14 cellular contexts compared by ENCODE assay signal in genomic region chr16:4324479-4324868, GRCh38. TPM values are rescaled to one million over a fixed set of nuclear protein-coding genes. Genes with fewer than 3 reads are reported as not detected.
DNase-seq lines count a peak whose midpoint lies in the region; ATAC-seq and TF ChIP-seq lines count a peak whose summit lies in the region.
"Had no signal": no experiment of that assay in that cellular context is flagged by ENCODE, and none has a peak within 500 bp of the region (broad histone marks: within the 10 kb centered on the region; RNA-seq: fewer than 3 reads in every experiment).

No MANE protein-coding gene starts in this region.

- H4K91ac ChIP-seq in mesenchymal stem cell (ENCODE audit: low read length) = peak overlapping the region; percentile 52

- peak overlapping the region; percentile 76 for H3K27ac Mint-ChIP-seq in chondrocyte (ENCODE audit: unreplicated experiment)
- H3K27ac Mint-ChIP-seq in activated T-helper 1 cell treated with anti-CD3 and anti-CD28 coated beads, Interleukin-12 subunit alpha, Interleukin-12 subunit beta, Interleukin-2, Interleukin-4 antibody, amounts not matched to agents 30 ng/mL and 10 ng/mL and 1 ng/mL, durations not matched to agents 14 hours and 24 hours and 36 hours = no peak overlapping the region
- H3K27ac Mint-ChIP-seq: activated T-helper 17 cell treated with anti-CD3 and anti-CD28 coated beads, Interleukin-2, amount 50 U/mL, for 72 hours; naive thymus-derived CD8-positive, alpha-beta T cell had no signal

- 94% methylated on average over 11 of the region's 11 CpGs for WGBS in mesenchymal stem cell

- no peak for ATAC-seq in HG03342 (IDR thresholded peaks at IDR 0.05; ENCODE audit: unreplicated experiment)
- ATAC-seq: activated T-helper 17 cell treated with anti-CD3 and anti-CD28 coated beads, Interleukin-2, amount 50 U/mL, for 72 hours; naive thymus-derived CD8-positive, alpha-beta T cell had no signal

- intact Hi-C loops in activated T-helper 1 cell treated with anti-CD3 and anti-CD28 coated beads, Interleukin-12 subunit alpha, Interleukin-12 subunit beta, Interleukin-2, Interleukin-4 antibody, amounts not matched to agents 30 ng/mL and 10 ng/mL and 1 ng/mL, durations not matched to agents 14 hours and 24 hours and 36 hours (cut with micrococcal nuclease) = no loop called here

- peaks cover 73% of the 10 kb centered on the region for H3K4me1 Mint-ChIP-seq in chondrocyte (ENCODE audit: low read depth)
- peaks cover 2% of the 10 kb centered on the region for H3K4me1 Mint-ChIP-seq in activated T-helper 1 cell treated with anti-CD3 and anti-CD28 coated beads, Interleukin-12 subunit alpha, Interleukin-12 subunit beta, Interleukin-2, Interleukin-4 antibody, amounts not matched to agents 30 ng/mL and 10 ng/mL and 1 ng/mL, durations not matched to agents 14 hours and 24 hours and 36 hours (ENCODE audit: low read depth)
- H3K4me1 Mint-ChIP-seq: activated T-helper 17 cell treated with anti-CD3 and anti-CD28 coated beads, Interleukin-2, amount 50 U/mL, for 72 hours had no signal

- H3K4me3 Mint-ChIP-seq in chondrocyte (ENCODE audit: unreplicated experiment) = no peak overlapping the region
- no peak overlapping the region for H3K4me3 Mint-ChIP-seq in activated T-helper 1 cell treated with anti-CD3 and anti-CD28 coated beads, Interleukin-12 subunit alpha, Interleukin-12 subunit beta, Interleukin-2, Interleukin-4 antibody, amounts not matched to agents 30 ng/mL and 10 ng/mL and 1 ng/mL, durations not matched to agents 14 hours and 24 hours and 36 hours
- H3K4me3 Mint-ChIP-seq: activated T-helper 17 cell treated with anti-CD3 and anti-CD28 coated beads, Interleukin-2, amount 50 U/mL, for 72 hours; naive thymus-derived CD8-positive, alpha-beta T cell had no signal

- H3K36me3 ChIP-seq in HEK293 (ENCODE audit: control insufficient read depth in 2 of 2, insufficient read depth in 1 of 2, low read length in 2 of 2) (no peaks in the 10 kb centered on the region), mesenchymal stem cell (ENCODE audit: control insufficient read depth in 1 of 2, insufficient read depth in 2 of 2, low read depth in 1 of 2, low read length in 2 of 2) (peaks cover 0 to 26% of the 10 kb centered on the region in 2 experiments), stomach smooth muscle (ENCODE audit: control insufficient read depth in 2 of 2, insufficient read depth in 2 of 2, low read length in 2 of 2) (no peaks in the 10 kb centered on the region)

- TF ChIP-seq CTCF in HEK293 (tag by site-specific recombination; IDR thresholded peaks at IDR 0.05) (no peak), chondrocyte (IDR thresholded peaks at IDR 0.05) (no peak)

- H3K4me2 ChIP-seq in mesenchymal stem cell (ENCODE audit: low read length, poor library complexity, severe bottlenecking) = peak overlapping the region; percentile 3

- peak overlapping the region; percentile 59 for H3K9ac ChIP-seq in mesenchymal stem cell (ENCODE audit: low read length)
- peak overlapping the region in 1 of 2 donors; percentile 51 for H3K9ac ChIP-seq in stomach smooth muscle (ENCODE audit: low read length in 2 of 2)

- H3K36me3 Mint-ChIP-seq in chondrocyte (ENCODE audit: low read depth) = no peaks in the 10 kb centered on the region
- no peaks in the 10 kb centered on the region for H3K36me3 Mint-ChIP-seq in activated T-helper 1 cell treated with anti-CD3 and anti-CD28 coated beads, Interleukin-12 subunit alpha, Interleukin-12 subunit beta, Interleukin-2, Interleukin-4 antibody, amounts not matched to agents 30 ng/mL and 10 ng/mL and 1 ng/mL, durations not matched to agents 14 hours and 24 hours and 36 hours (ENCODE audit: low read depth)
- H3K36me3 Mint-ChIP-seq: naive thymus-derived CD8-positive, alpha-beta T cell had no signal

- H3K18ac ChIP-seq in mesenchymal stem cell (ENCODE audit: low read depth in 1 of 2, low read length in 2 of 2) = peak overlapping the region; percentile 34 to 83

- no peak overlapping the region for H2AFZ ChIP-seq in mesenchymal stem cell (ENCODE audit: low read depth, low read length)

- H4K8ac ChIP-seq in mesenchymal stem cell (ENCODE audit: low read length) = peak overlapping the region; percentile 59

- POLR2A ChIA-PET in HEK293 (lab: Yijun Ruan, JAX) = interaction anchor here (0.6 kb wide), 1 partner anchor 473 kb away, joined by 3 read pairs; no protein-coding TSS in a partner anchor

- no peak overlapping the region for H3K4me3 ChIP-seq in HEK293 (ENCODE audit: low read depth, low read length)
- no peak overlapping the region for H3K4me3 ChIP-seq in mesenchymal stem cell (ENCODE audit: insufficient read depth in 1 of 2, low read depth in 1 of 2, low read length in 2 of 2)
- H3K4me3 ChIP-seq in stomach smooth muscle (ENCODE audit: low read length in 2 of 2) = peak overlapping the region in 1 of 2 donors; percentile 52

- H2BK15ac ChIP-seq in mesenchymal stem cell (ENCODE audit: low read depth, poor library complexity, severe bottlenecking) = peak overlapping the region; percentile 82

- H3K9me3 ChIP-seq in HEK293 (ENCODE audit: control insufficient read depth, insufficient read depth, low read depth, low read length) = no peaks in the 10 kb centered on the region
- no peaks in the 10 kb centered on the region for H3K9me3 ChIP-seq in mesenchymal stem cell (ENCODE audit: control insufficient read depth, low read length)
- H3K9me3 ChIP-seq in stomach smooth muscle (ENCODE audit: control insufficient read depth in 2 of 2, low read length in 2 of 2) = no peaks in the 10 kb centered on the region

- no peak overlapping the region for H2AK5ac ChIP-seq in mesenchymal stem cell (ENCODE audit: low read length, severe bottlenecking)

- H3K27me3 ChIP-seq in mesenchymal stem cell (ENCODE audit: control insufficient read depth in 1 of 2, insufficient read depth in 1 of 2, low read length in 2 of 2) = no peaks in the 10 kb centered on the region
- no peaks in the 10 kb centered on the region for H3K27me3 ChIP-seq in stomach smooth muscle (ENCODE audit: control insufficient read depth in 1 of 2, insufficient read depth in 2 of 2, low read length in 2 of 2)

- H2BK120ac ChIP-seq in mesenchymal stem cell (ENCODE audit: low read depth, low read length) = peak overlapping the region; percentile 74

- CTCF ChIA-PET in HEK293 (lab: Yijun Ruan, JAX) = interaction anchor here (0.9 kb wide), 1 partner anchor 70 kb away, joined by 3 read pairs; no protein-coding TSS in a partner anchor

- DNase-seq in chondrocyte (ENCODE audit: low spot score) = no peak
- DNase-seq in mesenchymal stem cell = no peak
- DNase-seq in activated T-helper 1 cell treated with anti-CD3 and anti-CD28 coated beads, Interleukin-12 subunit alpha, Interleukin-12 subunit beta, Interleukin-2, Interleukin-4 antibody, amounts not matched to agents 30 ng/mL and 10 ng/mL and 1 ng/mL, durations not matched to agents 14 hours and 24 hours and 36 hours (ENCODE audit: low spot score) = no peak
- DNase-seq in activated gamma-delta T cell (lab: John Stamatoyannopoulos, UW) = no peak
- no peak for DNase-seq in MV-4-11 (lab: John Stamatoyannopoulos, UW)
- DNase-seq: activated CD4-positive, alpha-beta T cell treated with anti-CD3 and anti-CD28 coated beads, Interleukin-2, amount 50 U/mL, for 1 hour; GOT3; naive thymus-derived CD8-positive, alpha-beta T cell had no signal

- peaks cover 31% of the 10 kb centered on the region for H3K79me1 ChIP-seq in mesenchymal stem cell (replicated peaks; ENCODE audit: low read length, poor library complexity, severe bottlenecking)

- no peaks in the 10 kb centered on the region for H3K27me3 Mint-ChIP-seq in chondrocyte (ENCODE audit: low read depth)
- H3K27me3 Mint-ChIP-seq in activated T-helper 1 cell treated with anti-CD3 and anti-CD28 coated beads, Interleukin-12 subunit alpha, Interleukin-12 subunit beta, Interleukin-2, Interleukin-4 antibody, amounts not matched to agents 30 ng/mL and 10 ng/mL and 1 ng/mL, durations not matched to agents 14 hours and 24 hours and 36 hours (ENCODE audit: insufficient read depth) = peaks cover 13% of the 10 kb centered on the region
- H3K27me3 Mint-ChIP-seq: activated T-helper 17 cell treated with anti-CD3 and anti-CD28 coated beads, Interleukin-2, amount 50 U/mL, for 72 hours; naive thymus-derived CD8-positive, alpha-beta T cell had no signal

- no peak overlapping the region for H3K23ac ChIP-seq in mesenchymal stem cell (ENCODE audit: low read length in 2 of 2)

- H3K27ac ChIP-seq in HEK293 (ENCODE audit: extremely low read depth, low read depth, low read length) = no peak overlapping the region
- H3K27ac ChIP-seq in mesenchymal stem cell (ENCODE audit: low read length, poor library complexity, severe bottlenecking) = peak overlapping the region; percentile 14
- H3K27ac ChIP-seq in stomach smooth muscle (ENCODE audit: low read length) = peak overlapping the region; percentile 74
- H3K27ac ChIP-seq: C4-2B had no signal

- H3K4me1 ChIP-seq in HEK293 (ENCODE audit: control insufficient read depth, insufficient read depth, low read length) (no peaks in the 10 kb centered on the region), mesenchymal stem cell (ENCODE audit: control insufficient read depth, insufficient read depth, low read depth, low read length) (peaks cover 84% of the 10 kb centered on the region), stomach smooth muscle (ENCODE audit: control insufficient read depth, insufficient read depth, low read length) (peaks cover 80% of the 10 kb centered on the region)

- peak overlapping the region; percentile 44 to 94 for H2BK12ac ChIP-seq in mesenchymal stem cell (ENCODE audit: low read length in 2 of 2)

- peak overlapping the region in 1 of 2 experiments; percentile 87 for H3K14ac ChIP-seq in mesenchymal stem cell (ENCODE audit: low read length in 2 of 2)

- no peaks in the 10 kb centered on the region for H3K9me3 Mint-ChIP-seq in chondrocyte (ENCODE audit: low read depth)
- H3K9me3 Mint-ChIP-seq in activated T-helper 1 cell treated with anti-CD3 and anti-CD28 coated beads, Interleukin-12 subunit alpha, Interleukin-12 subunit beta, Interleukin-2, Interleukin-4 antibody, amounts not matched to agents 30 ng/mL and 10 ng/mL and 1 ng/mL, durations not matched to agents 14 hours and 24 hours and 36 hours = no peaks in the 10 kb centered on the region
- H3K9me3 Mint-ChIP-seq: activated T-helper 17 cell treated with anti-CD3 and anti-CD28 coated beads, Interleukin-2, amount 50 U/mL, for 72 hours; naive thymus-derived CD8-positive, alpha-beta T cell had no signal

- H3K4ac ChIP-seq in mesenchymal stem cell (ENCODE audit: low read depth in 1 of 2, low read length in 2 of 2) = peak overlapping the region in 1 of 2 experiments; percentile 29

- no peak overlapping the region for H2BK5ac ChIP-seq in mesenchymal stem cell (ENCODE audit: low read depth, low read length, poor library complexity, severe bottlenecking)

RNA-seq across cellular contexts. Expression of gene GLIS2, which starts 8.6 kb away (rescaled TPM):
- total RNA-seq in chondrocyte = 58.7 to 62.8 TPM (median 61.2 TPM) in 3 replicates
- 20.9 TPM for polyA plus RNA-seq in mesenchymal stem cell (2013, experiment 1 of 2)
- polyA plus RNA-seq in mesenchymal stem cell (2013, experiment 2 of 2) = 19.9 TPM
- total RNA-seq in activated T-helper 1 cell treated with anti-CD3 and anti-CD28 coated beads, Interleukin-12 subunit alpha, Interleukin-12 subunit beta, Interleukin-2, Interleukin-4 antibody, amounts not matched to agents 30 ng/mL and 10 ng/mL and 1 ng/mL, durations not matched to agents 14 hours and 24 hours and 36 hours = 0.54 TPM in 2 replicates
- polyA plus RNA-seq: naive thymus-derived CD8-positive, alpha-beta T cell had no signal

RNA-seq across cellular contexts. Expression of gene PAM16, which starts 26.6 kb away (rescaled TPM):
- 21.6 to 24.4 TPM (median 22.4 TPM) in 3 replicates for total RNA-seq in chondrocyte
- polyA plus RNA-seq in mesenchymal stem cell (2013, experiment 1 of 2) = 39.3 TPM
- 43.3 TPM for polyA plus RNA-seq in mesenchymal stem cell (2013, experiment 2 of 2)
- total RNA-seq in activated T-helper 1 cell treated with anti-CD3 and anti-CD28 coated beads, Interleukin-12 subunit alpha, Interleukin-12 subunit beta, Interleukin-2, Interleukin-4 antibody, amounts not matched to agents 30 ng/mL and 10 ng/mL and 1 ng/mL, durations not matched to agents 14 hours and 24 hours and 36 hours = 91.5 and 106 TPM in 2 replicates

RNA-seq across cellular contexts. Expression of gene VASN, which starts 47.2 kb away (rescaled TPM):
- total RNA-seq in chondrocyte = 79.7 to 82.0 TPM (median 81.8 TPM) in 3 replicates
- 127 TPM for polyA plus RNA-seq in mesenchymal stem cell (2013, experiment 1 of 2)
- 127 TPM for polyA plus RNA-seq in mesenchymal stem cell (2013, experiment 2 of 2)
- total RNA-seq in activated T-helper 1 cell treated with anti-CD3 and anti-CD28 coated beads, Interleukin-12 subunit alpha, Interleukin-12 subunit beta, Interleukin-2, Interleukin-4 antibody, amounts not matched to agents 30 ng/mL and 10 ng/mL and 1 ng/mL, durations not matched to agents 14 hours and 24 hours and 36 hours = 0.18 TPM in 1 of 2 replicates, not detected in the other
- total RNA-seq: T-helper 2 cell treated with Interferon-gamma antibody and Interleukin-4, amounts not matched to agents 100 ng/mL and 5 ng/mL, for 36 hours had no signal

RNA-seq across cellular contexts. Expression of gene TFAP4, which starts 51.7 kb away (rescaled TPM):
- 2.5 to 4.0 TPM (median 2.5 TPM) in 3 replicates for total RNA-seq in chondrocyte
- polyA plus RNA-seq in mesenchymal stem cell (2013, experiment 1 of 2) = 6.0 TPM
- polyA plus RNA-seq in mesenchymal stem cell (2013, experiment 2 of 2) = 5.8 TPM
- 48.3 and 49.2 TPM in 2 replicates for total RNA-seq in activated T-helper 1 cell treated with anti-CD3 and anti-CD28 coated beads, Interleukin-12 subunit alpha, Interleukin-12 subunit beta, Interleukin-2, Interleukin-4 antibody, amounts not matched to agents 30 ng/mL and 10 ng/mL and 1 ng/mL, durations not matched to agents 14 hours and 24 hours and 36 hours

Comparison
In these comparisons a context has a peak if more than half of its experiments do, and no peak if none do; other contexts are left out.
1. RNA of gene GLIS2, which starts 8.6 kb away (total RNA-seq): 58.7 to 62.8 TPM in chondrocyte; 0.54 TPM in activated T-helper 1 cell treated with anti-CD3 and anti-CD28 coated beads, Interleukin-12 subunit alpha, Interleukin-12 subunit beta, Interleukin-2, Interleukin-4 antibody, amounts not matched to agents 30 ng/mL and 10 ng/mL and 1 ng/mL, durations not matched to agents 14 hours and 24 hours and 36 hours; every median in the first group is over 10 times any median in the second.
2. RNA of gene VASN, which starts 47.2 kb away (total RNA-seq): 79.7 to 82.0 TPM in chondrocyte; 0.18 TPM in activated T-helper 1 cell treated with anti-CD3 and anti-CD28 coated beads, Interleukin-12 subunit alpha, Interleukin-12 subunit beta, Interleukin-2, Interleukin-4 antibody, amounts not matched to agents 30 ng/mL and 10 ng/mL and 1 ng/mL, durations not matched to agents 14 hours and 24 hours and 36 hours; every median in the first group is over 10 times any median in the second.